In the genomic region with DNA sequence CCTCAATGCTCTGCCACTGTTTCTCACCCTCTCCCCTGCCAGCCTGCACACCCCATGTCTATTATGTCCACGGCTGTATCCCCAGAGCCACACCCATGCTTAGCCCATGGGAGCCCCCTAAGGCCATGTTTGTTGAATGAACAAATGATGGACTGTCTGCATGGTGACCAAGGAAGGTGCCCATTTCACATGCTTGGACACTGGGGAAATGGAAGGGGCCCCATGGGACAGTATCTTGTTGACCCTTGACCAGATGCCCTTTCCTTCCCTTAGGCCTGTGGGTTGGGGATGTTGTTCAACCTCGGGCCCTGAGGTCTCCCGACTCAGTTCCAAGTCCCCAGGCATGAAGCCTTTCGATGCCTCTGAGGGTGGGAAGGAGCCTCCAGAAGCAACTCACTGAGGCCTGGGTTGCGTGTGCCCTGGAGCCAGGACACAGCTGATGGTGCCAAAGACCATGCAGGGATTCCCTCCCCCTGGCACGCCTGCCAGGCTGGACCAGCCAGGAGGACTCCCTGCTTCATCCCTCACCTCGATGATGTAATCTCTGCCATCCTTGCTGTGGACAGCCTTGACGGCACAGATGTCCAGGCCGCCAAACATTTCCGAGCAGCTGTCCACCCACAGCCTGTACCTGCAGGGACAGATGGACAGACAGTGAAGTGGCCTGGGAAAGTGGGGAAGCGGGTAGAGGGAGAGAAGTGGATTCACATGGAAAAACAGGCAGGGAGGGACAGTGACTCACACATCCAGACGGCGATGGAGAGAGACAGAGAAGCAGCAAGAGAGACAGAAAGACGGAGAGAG, we compare ENCODE assay signal across 12 cellular contexts. TPM values are rescaled to one million over a fixed set of nuclear protein-coding genes. Genes with fewer than 3 reads are reported as not detected.
DNase-seq lines count a peak whose midpoint lies in the region; TF ChIP-seq lines count a peak whose summit lies in the region.
"Had no signal": no experiment of that assay in that cellular context is flagged by ENCODE, and none has a peak within 500 bp of the region (broad histone marks: within the 10 kb centered on the region; RNA-seq: fewer than 3 reads in every experiment).

No MANE protein-coding gene starts in this region.

- 80 to 88% methylated on average over 9 to 13 of the region's 14 CpGs for WGBS in thyroid gland, 2 donors

- H3K36me3 ChIP-seq in thyroid gland: no peaks in the 10 kb centered on the region
- H3K36me3 ChIP-seq in CD4-positive, alpha-beta memory T cell (ENCODE audit: insufficient read depth, low read length): no peaks in the 10 kb centered on the region

- H3K36me3 Mint-ChIP-seq in CD4-positive, alpha-beta memory T cell: no peaks in the 10 kb centered on the region

- CTCF ChIA-PET in CD4-positive, alpha-beta memory T cell (lab: Charles Lee; ENCODE audit: partially characterized antibody): no interaction called here

- DNase-seq in NCI-H524 treated with DMSO at 0.1 percent for 48 hours (lab: John Stamatoyannopoulos, UW): peak; percentile 91
- peak; percentile 88 for DNase-seq in mesenteric fat pad (ENCODE audit: low spot score)
- DNase-seq in thyroid gland: no peak
- no peak for DNase-seq in CD4-positive, alpha-beta memory T cell
- DNase-seq in CD1c-positive myeloid dendritic cell (ENCODE audit: extremely low spot score): no peak
- no peak for DNase-seq in midbrain (lab: John Stamatoyannopoulos, UW)
- no peak for DNase-seq in putamen (ENCODE audit: low spot score)
- DNase-seq: activated CD4-positive, CD25-positive, alpha-beta regulatory T cell treated with anti-CD3 and anti-CD28 coated beads, Interleukin-2, amount 50 U/mL, for 72 hours; DMS79 treated with DMSO at 0.1 percent for 48 hours; NCI-H2029; SHP77 had no signal

- no peak for TF ChIP-seq CTCF in thyroid gland (IDR thresholded peaks at IDR 0.05)

- no peak overlapping the region for H3K4me3 ChIP-seq in thyroid gland (replicated peaks in 1 of 3)
- no peak overlapping the region for H3K4me3 ChIP-seq in CD4-positive, alpha-beta memory T cell (ENCODE audit: low read length in 2 of 2)

- H3K9me3 Mint-ChIP-seq in CD4-positive, alpha-beta memory T cell: peaks cover 0 to 2% (median 0%) of the 10 kb centered on the region in 8 donors

- H3K9me3 ChIP-seq in thyroid gland: no peaks in the 10 kb centered on the region
- H3K9me3 ChIP-seq in CD4-positive, alpha-beta memory T cell (ENCODE audit: control insufficient read depth in 1 of 2, low read length in 2 of 2): no peaks in the 10 kb centered on the region

- peaks cover 7 to 8% of the 10 kb centered on the region in 2 donors for H3K27me3 Mint-ChIP-seq in CD4-positive, alpha-beta memory T cell

- no peaks in the 10 kb centered on the region for H3K4me1 Mint-ChIP-seq in CD4-positive, alpha-beta memory T cell

- POLR2A ChIA-PET in CD4-positive, alpha-beta memory T cell (lab: Charles Lee; ENCODE audit: partially characterized antibody): no interaction called here

- H3K4me1 ChIP-seq in thyroid gland: peaks cover 6 to 46% of the 10 kb centered on the region in 2 donors
- no peaks in the 10 kb centered on the region for H3K4me1 ChIP-seq in CD4-positive, alpha-beta memory T cell (ENCODE audit: insufficient read depth, low read length)

- no peak overlapping the region for H3K27ac Mint-ChIP-seq in CD4-positive, alpha-beta memory T cell

- no peaks in the 10 kb centered on the region for H3K27me3 ChIP-seq in thyroid gland
- no peaks in the 10 kb centered on the region for H3K27me3 ChIP-seq in CD4-positive, alpha-beta memory T cell (ENCODE audit: insufficient read depth, low read length)

- H3K4me3 Mint-ChIP-seq in CD4-positive, alpha-beta memory T cell: no peak overlapping the region

- intact Hi-C loops in thyroid gland (cut with DNase I): loop anchor here (5.0 kb wide), 1 partner anchor 129 kb away; no protein-coding TSS in a partner anchor
- intact Hi-C loops in CD4-positive, alpha-beta memory T cell (cut with micrococcal nuclease): no loop called here

- H3K27ac ChIP-seq in cingulate gyrus (ENCODE audit: low read depth, low read length) (peak overlapping the region; percentile 54), thyroid gland (peak overlapping the region; percentile 30 to 73 (median 57))
- H3K27ac ChIP-seq in CD4-positive, alpha-beta memory T cell (ENCODE audit: low read depth, low read length): no peak overlapping the region

- no peak for TF ChIP-seq POLR2A in thyroid gland (IDR thresholded peaks at IDR 0.05)

RNA-seq across cellular contexts. Expression of a gene that starts 58.9 kb away (rescaled TPM):
- total RNA-seq in mesenteric fat pad (73.3 TPM), thyroid gland (100 to 1,000 TPM; 197 to 321 (median 253) TPM)
- 10 to 100 TPM; 89.3 to 95.3 TPM for total RNA-seq in CD4-positive, alpha-beta memory T cell
- polyA plus RNA-seq in CD4-positive, alpha-beta memory T cell: 100 to 1,000 TPM; 144 to 189 TPM

Comparison
In these comparisons a context has a peak if more than half of its experiments do, and no peak if none do; other contexts are left out.
1. DNase-seq: peak in NCI-H524 treated with DMSO at 0.1 percent for 48 hours (single experiment) and mesenteric fat pad (single experiment); none in thyroid gland (0 of 2), CD4-positive, alpha-beta memory T cell (0 of 5), CD1c-positive myeloid dendritic cell (single experiment), midbrain (single experiment) and putamen (single experiment).